1 cellular context compared by ENCODE assay signal in genomic region chr9:100083448-100084144, GRCh38.
TF ChIP-seq lines count a peak whose summit lies in the region.

No MANE protein-coding gene starts in this region.

TF ChIP-seq in GM12878, 131 proteins besides CTCF, POLR2A, EP300 and RAD21 (continued from another document and continues in another):
- 0 out of 2 replicates have a peak, but pooled peaks have one; percentile 11 for TF ChIP-seq DPF2 (IDR thresholded peaks at IDR 0.05)
- TF ChIP-seq BCL11A (IDR thresholded peaks at IDR 0.05; ENCODE audit: low read depth, low read length): peak; percentile 38; the same call in 1 of the 2 replicates
- TF ChIP-seq ZNF217 (IDR thresholded peaks at IDR 0.05): no peak
- peak; percentile 62; the same call in 1 of the 2 replicates for TF ChIP-seq PAX5 (IDR thresholded peaks at IDR 0.05; ENCODE audit: borderline replicate concordance, low read depth, low read length)
- peak; percentile 56; the same call in 1 of the 2 replicates for TF ChIP-seq ATF2 (IDR thresholded peaks at IDR 0.05; ENCODE audit: low read length)
- TF ChIP-seq E2F8 (IDR thresholded peaks at IDR 0.05; ENCODE audit: low read depth, partially characterized antibody): no peak
- TF ChIP-seq CHD4 (IDR thresholded peaks at IDR 0.05): 0 out of 2 replicates have a peak, but pooled peaks have one; percentile 35
- TF ChIP-seq ESRRA (IDR thresholded peaks at IDR 0.05; ENCODE audit: low read length): no peak
- TF ChIP-seq IRF3 (IDR thresholded peaks at IDR 0.05): no peak
- TF ChIP-seq CREM (IDR thresholded peaks at IDR 0.05; ENCODE audit: low read depth): peak; percentile 46; the same call in 1 of the 2 replicates
- 0 out of 4 replicates have a peak, but pooled peaks of 1 of the 2 experiments have one; percentile 14 for TF ChIP-seq BHLHE40 (IDR thresholded peaks at IDR 0.05; ENCODE audit: borderline replicate concordance in 1 of 2, low read depth in 2 of 2, low read length in 1 of 2)
- TF ChIP-seq HSF1 (IDR thresholded peaks at IDR 0.05; ENCODE audit: low read depth, low read length): no peak
- TF ChIP-seq ASH2L (IDR thresholded peaks at IDR 0.05; ENCODE audit: borderline replicate concordance, low read depth): no peak
- no peak for TF ChIP-seq ZBTB33 (IDR thresholded peaks at IDR 0.05)
- no peak for TF ChIP-seq SRF (IDR thresholded peaks at IDR 0.05; ENCODE audit: low read depth in 2 of 2, low read length in 2 of 2)
- no peak for TF ChIP-seq MLLT1 (IDR thresholded peaks at IDR 0.05)
- TF ChIP-seq SMAD5 (IDR thresholded peaks at IDR 0.05; ENCODE audit: low read depth): no peak
- TF ChIP-seq SREBF2 (IDR thresholded peaks at IDR 0.05; ENCODE audit: low read length): no peak
- peak; percentile 91 for TF ChIP-seq TCF7 (IDR thresholded peaks at IDR 0.05; ENCODE audit: borderline replicate concordance)
- no peak for TF ChIP-seq MYC (IDR thresholded peaks at IDR 0.05; ENCODE audit: insufficient read depth, insufficient read length, insufficient replicate concordance, low read length, severe bottlenecking)
- TF ChIP-seq ZBED1 (IDR thresholded peaks at IDR 0.05; ENCODE audit: borderline replicate concordance): peak; percentile 59; the same call in 1 of the 2 replicates
- no peak for TF ChIP-seq BCLAF1 (IDR thresholded peaks at IDR 0.05)
- no peak for TF ChIP-seq REST (IDR thresholded peaks at IDR 0.05; ENCODE audit: low read depth, low read length)
- TF ChIP-seq TCF3 (IDR thresholded peaks at IDR 0.05; ENCODE audit: borderline replicate concordance, insufficient read depth, low read depth, low read length): 0 out of 2 replicates have a peak, but pooled peaks have one; percentile 11
- no peak for TF ChIP-seq SPI1 (IDR thresholded peaks at IDR 0.05; ENCODE audit: borderline replicate concordance, insufficient read depth, low read depth, low read length)
- TF ChIP-seq IKZF2 (IDR thresholded peaks at IDR 0.05): peak; percentile 54 to 57; a peak in 2 of 4 replicates
- no peak; a peak in 1 of 4 replicates for TF ChIP-seq ETV6 (conservative IDR thresholded peaks at IDR 0.05 in 1 of 2, IDR thresholded peaks at IDR 0.05 in 1 of 2; ENCODE audit: borderline replicate concordance in 1 of 2, low read depth in 1 of 2)
- TF ChIP-seq FOXM1 (IDR thresholded peaks at IDR 0.05; ENCODE audit: low read depth, low read length): peak; percentile 10; the same call in 1 of the 2 replicates
- TF ChIP-seq WRNIP1 (IDR thresholded peaks at IDR 0.05; ENCODE audit: borderline replicate concordance, low read depth, low read length): no peak
- no peak for TF ChIP-seq RELB (IDR thresholded peaks at IDR 0.05; ENCODE audit: low read depth)
- TF ChIP-seq PAX8 (IDR thresholded peaks at IDR 0.05): 0 out of 2 replicates have a peak, but pooled peaks have one; percentile 14
- peak; percentile 29; the same call in 1 of the 2 replicates for TF ChIP-seq MTA3 (IDR thresholded peaks at IDR 0.05; ENCODE audit: borderline replicate concordance, low read length)
- peak; percentile 69; the same call in 1 of the 2 replicates for TF ChIP-seq MEF2A (IDR thresholded peaks at IDR 0.05; ENCODE audit: insufficient read depth, low read depth, low read length)
- TF ChIP-seq EZH2 (IDR thresholded peaks at IDR 0.05; ENCODE audit: borderline replicate concordance, control insufficient read depth, low read depth, low read length): no peak
- TF ChIP-seq SIX5 (IDR thresholded peaks at IDR 0.05; ENCODE audit: low read depth, low read length, severe bottlenecking): no peak
- TF ChIP-seq NR2F1 (conservative IDR thresholded peaks at IDR 0.05): no peak
- TF ChIP-seq IRF5 (IDR thresholded peaks at IDR 0.05; ENCODE audit: borderline replicate concordance): no peak
- no peak for TF ChIP-seq SMARCA5 (IDR thresholded peaks at IDR 0.05)
